Comparison of ENCODE assay signal across 1 cellular context in the genomic region with DNA sequence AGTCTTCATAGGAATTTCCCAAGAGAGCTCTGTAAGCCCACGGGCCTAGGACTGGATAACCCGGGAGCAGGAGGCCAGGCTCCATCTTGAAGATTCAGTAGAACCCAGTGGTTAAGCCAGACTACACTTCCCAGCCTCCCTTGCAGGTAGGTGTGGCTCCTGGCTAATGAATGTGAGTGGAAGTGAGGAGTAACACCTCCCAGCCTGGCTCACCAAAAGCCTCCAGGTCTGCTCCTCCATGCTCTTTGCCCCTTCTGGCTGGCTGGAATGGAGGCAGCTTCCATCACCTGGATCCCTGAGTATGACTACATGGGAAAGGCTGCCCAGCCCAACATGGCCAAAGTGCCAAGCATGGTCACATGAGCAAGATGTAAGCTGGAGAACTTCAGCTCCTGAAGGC.
TF ChIP-seq lines count a peak whose summit lies in the region.

No MANE protein-coding gene starts in this region.

TF ChIP-seq in GM23338, 12 proteins besides CTCF, POLR2A, EP300 and RAD21:
- TF ChIP-seq NANOG (IDR thresholded peaks at IDR 0.05; ENCODE audit: borderline replicate concordance) (no peak), ZNF331 (CRISPR knock-in tag; IDR thresholded peaks at IDR 0.05; ENCODE audit: low read depth) (no peak), JUNB (IDR thresholded peaks at IDR 0.05; ENCODE audit: unreplicated experiment) (no peak), POLR2AphosphoS5 (IDR thresholded peaks at IDR 0.05; ENCODE audit: low read depth) (no peak), EZH2phosphoT487 (IDR thresholded peaks at IDR 0.05; ENCODE audit: unreplicated experiment) (no peak), ZNF114 (CRISPR knock-in tag; IDR thresholded peaks at IDR 0.05) (no peak)
- TF ChIP-seq, protein P1, sequence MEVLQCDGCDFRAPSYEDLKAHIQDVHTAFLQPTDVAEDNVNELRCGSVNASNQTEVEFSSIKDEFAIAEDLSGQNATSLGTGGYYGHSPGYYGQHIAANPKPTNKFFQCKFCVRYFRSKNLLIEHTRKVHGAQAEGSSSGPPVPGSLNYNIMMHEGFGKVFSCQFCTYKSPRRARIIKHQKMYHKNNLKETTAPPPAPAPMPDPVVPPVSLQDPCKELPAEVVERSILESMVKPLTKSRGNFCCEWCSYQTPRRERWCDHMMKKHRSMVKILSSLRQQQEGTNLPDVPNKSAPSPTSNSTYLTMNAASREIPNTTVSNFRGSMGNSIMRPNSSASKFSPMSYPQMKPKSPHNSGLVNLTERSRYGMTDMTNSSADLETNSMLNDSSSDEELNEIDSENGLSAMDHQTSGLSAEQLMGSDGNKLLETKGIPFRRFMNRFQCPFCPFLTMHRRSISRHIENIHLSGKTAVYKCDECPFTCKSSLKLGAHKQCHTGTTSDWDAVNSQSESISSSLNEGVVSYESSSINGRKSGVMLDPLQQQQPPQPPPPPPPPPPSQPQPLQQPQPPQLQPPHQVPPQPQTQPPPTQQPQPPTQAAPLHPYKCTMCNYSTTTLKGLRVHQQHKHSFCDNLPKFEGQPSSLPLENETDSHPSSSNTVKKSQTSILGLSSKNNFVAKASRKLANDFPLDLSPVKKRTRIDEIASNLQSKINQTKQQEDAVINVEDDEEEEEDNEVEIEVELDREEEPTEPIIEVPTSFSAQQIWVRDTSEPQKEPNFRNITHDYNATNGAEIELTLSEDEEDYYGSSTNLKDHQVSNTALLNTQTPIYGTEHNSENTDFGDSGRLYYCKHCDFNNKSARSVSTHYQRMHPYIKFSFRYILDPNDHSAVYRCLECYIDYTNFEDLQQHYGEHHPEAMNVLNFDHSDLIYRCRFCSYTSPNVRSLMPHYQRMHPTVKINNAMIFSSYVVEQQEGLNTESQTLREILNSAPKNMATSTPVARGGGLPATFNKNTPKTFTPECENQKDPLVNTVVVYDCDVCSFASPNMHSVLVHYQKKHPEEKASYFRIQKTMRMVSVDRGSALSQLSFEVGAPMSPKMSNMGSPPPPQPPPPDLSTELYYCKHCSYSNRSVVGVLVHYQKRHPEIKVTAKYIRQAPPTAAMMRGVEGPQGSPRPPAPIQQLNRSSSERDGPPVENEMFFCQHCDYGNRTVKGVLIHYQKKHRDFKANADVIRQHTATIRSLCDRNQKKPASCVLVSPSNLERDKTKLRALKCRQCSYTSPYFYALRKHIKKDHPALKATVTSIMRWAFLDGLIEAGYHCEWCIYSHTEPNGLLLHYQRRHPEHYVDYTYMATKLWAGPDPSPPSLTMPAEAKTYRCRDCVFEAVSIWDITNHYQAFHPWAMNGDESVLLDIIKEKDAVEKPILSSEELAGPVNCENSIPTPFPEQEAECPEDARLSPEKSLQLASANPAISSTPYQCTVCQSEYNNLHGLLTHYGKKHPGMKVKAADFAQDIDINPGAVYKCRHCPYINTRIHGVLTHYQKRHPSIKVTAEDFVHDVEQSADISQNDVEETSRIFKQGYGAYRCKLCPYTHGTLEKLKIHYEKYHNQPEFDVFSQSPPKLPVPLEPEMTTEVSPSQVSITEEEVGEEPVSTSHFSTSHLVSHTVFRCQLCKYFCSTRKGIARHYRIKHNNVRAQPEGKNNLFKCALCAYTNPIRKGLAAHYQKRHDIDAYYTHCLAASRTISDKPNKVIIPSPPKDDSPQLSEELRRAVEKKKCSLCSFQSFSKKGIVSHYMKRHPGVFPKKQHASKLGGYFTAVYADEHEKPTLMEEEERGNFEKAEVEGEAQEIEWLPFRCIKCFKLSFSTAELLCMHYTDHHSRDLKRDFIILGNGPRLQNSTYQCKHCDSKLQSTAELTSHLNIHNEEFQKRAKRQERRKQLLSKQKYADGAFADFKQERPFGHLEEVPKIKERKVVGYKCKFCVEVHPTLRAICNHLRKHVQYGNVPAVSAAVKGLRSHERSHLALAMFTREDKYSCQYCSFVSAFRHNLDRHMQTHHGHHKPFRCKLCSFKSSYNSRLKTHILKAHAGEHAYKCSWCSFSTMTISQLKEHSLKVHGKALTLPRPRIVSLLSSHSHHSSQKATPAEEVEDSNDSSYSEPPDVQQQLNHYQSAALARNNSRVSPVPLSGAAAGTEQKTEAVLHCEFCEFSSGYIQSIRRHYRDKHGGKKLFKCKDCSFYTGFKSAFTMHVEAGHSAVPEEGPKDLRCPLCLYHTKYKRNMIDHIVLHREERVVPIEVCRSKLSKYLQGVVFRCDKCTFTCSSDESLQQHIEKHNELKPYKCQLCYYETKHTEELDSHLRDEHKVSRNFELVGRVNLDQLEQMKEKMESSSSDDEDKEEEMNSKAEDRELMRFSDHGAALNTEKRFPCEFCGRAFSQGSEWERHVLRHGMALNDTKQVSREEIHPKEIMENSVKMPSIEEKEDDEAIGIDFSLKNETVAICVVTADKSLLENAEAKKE (CRISPR knock-in tag; IDR thresholded peaks at IDR 0.05), result no peak
